18 cellular contexts compared by ENCODE assay signal in the genomic region with DNA sequence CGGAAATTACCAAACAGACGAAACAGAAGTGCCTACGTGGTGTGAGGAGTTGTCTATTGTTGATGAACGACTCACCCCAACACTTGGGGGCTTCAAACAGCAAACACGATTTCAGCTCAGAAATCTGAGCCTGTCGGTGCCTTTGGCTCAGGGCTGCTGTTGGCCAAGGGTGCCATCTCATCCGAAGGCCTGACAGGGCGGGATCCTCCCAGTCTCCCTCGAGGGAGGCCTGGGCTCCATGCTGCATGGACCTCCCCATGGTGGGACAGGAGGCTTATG. TPM values are rescaled to one million over a fixed set of nuclear protein-coding genes. Genes with fewer than 3 reads are reported as not detected.
A peak's percentile ranks its signal among the peaks of the same experiment; 100 is the strongest.
DNase-seq lines count a peak whose midpoint lies in the region; ATAC-seq and TF ChIP-seq lines count a peak whose summit lies in the region.
"Had no signal": no experiment of that assay in that cellular context is flagged by ENCODE, and none has a peak within 500 bp of the region (broad histone marks: within the 10 kb centered on the region; RNA-seq: fewer than 3 reads in every experiment).

No MANE protein-coding gene starts in this region.

- POLR2A ChIA-PET in CD8-positive, alpha-beta T cell (lab: Charles Lee), result no interaction called here

- H3K4me3 ChIP-seq in CD8-positive, alpha-beta T cell (ENCODE audit: low read depth, low read length), result no peak overlapping the region
- no peak overlapping the region for H3K4me3 ChIP-seq in KMS-11 (IDR thresholded peaks at IDR 0.05; ENCODE audit: insufficient read depth, low read depth, low read length)
- peak overlapping the region; percentile 54 for H3K4me3 ChIP-seq in psoas muscle

- no peaks in the 10 kb centered on the region for H3K36me3 Mint-ChIP-seq in CD8-positive, alpha-beta T cell
- H3K36me3 Mint-ChIP-seq in chondrocyte (ENCODE audit: low read depth), result no peaks in the 10 kb centered on the region
- no peaks in the 10 kb centered on the region for H3K36me3 Mint-ChIP-seq in stimulated activated memory B cell treated with anti-CD40 and anti-IgM and Interleukin-4, amounts not matched to agents 10 μg/mL and 1 μg/mL and 100 μg/mL, for 72 hours
- H3K36me3 Mint-ChIP-seq: CD14-positive monocyte had no signal

- no peaks in the 10 kb centered on the region for H3K36me3 ChIP-seq in CD8-positive, alpha-beta T cell (ENCODE audit: insufficient read depth, low read length)
- peaks cover 5% of the 10 kb centered on the region; the same call in 1 of the 2 replicates for H3K36me3 ChIP-seq in KMS-11 (ENCODE audit: insufficient read depth)
- H3K36me3 ChIP-seq in psoas muscle (ENCODE audit: insufficient read depth in 1 of 2, low read depth in 1 of 2), result no peaks in the 10 kb centered on the region

- H3K9ac ChIP-seq in KMS-11, result peak overlapping the region; percentile 73; the same call in 1 of the 2 replicates

- ATAC-seq in CD8-positive, alpha-beta T cell, result no peak
- no peak for ATAC-seq in psoas muscle
- ATAC-seq in stimulated activated memory B cell treated with anti-CD40 and anti-IgM and Interleukin-4, amounts not matched to agents 10 μg/mL and 1 μg/mL and 100 μg/mL, for 72 hours, result no peak

- no peak overlapping the region for H3K27ac ChIP-seq in CD8-positive, alpha-beta T cell (ENCODE audit: low read depth, low read length)
- H3K27ac ChIP-seq in KMS-11 (peak overlapping the region; percentile 86; the same call in 1 of the 2 replicates), psoas muscle (peak overlapping the region; percentile 97)

- no peaks in the 10 kb centered on the region for H3K9me3 Mint-ChIP-seq in CD8-positive, alpha-beta T cell
- H3K9me3 Mint-ChIP-seq in chondrocyte (ENCODE audit: low read depth), result no peaks in the 10 kb centered on the region
- H3K9me3 Mint-ChIP-seq in stimulated activated memory B cell treated with anti-CD40 and anti-IgM and Interleukin-4, amounts not matched to agents 10 μg/mL and 1 μg/mL and 100 μg/mL, for 72 hours, result no peaks in the 10 kb centered on the region

- no peak overlapping the region for H2AFZ ChIP-seq in KMS-11 (ENCODE audit: low read depth)

- DNase-seq in CD8-positive, alpha-beta T cell, result no peak
- DNase-seq in chondrocyte (ENCODE audit: low spot score) (peak; percentile 53), psoas muscle (no peak), NCI-H2171 treated with DMSO at 0.1 percent for 48 hours (lab: John Stamatoyannopoulos, UW) (no peak), NCI-H2171 (lab: John Stamatoyannopoulos, UW) (no peak)
- DNase-seq: ACHN; DND-41; NCI-H1092 treated with DMSO at 0.1 percent for 48 hours; NCI-H2081; NK-92 treated with Interleukin-12 subunit alpha and Interleukin-12 subunit beta, amount 100 ng/mL, for 24 hours; OCI-M1 had no signal

- H4K20me1 ChIP-seq in KMS-11 (ENCODE audit: insufficient read depth), result no peaks in the 10 kb centered on the region

- H3K4me2 ChIP-seq in KMS-11, result peak overlapping the region; percentile 99

- peak overlapping the region; percentile 42 for H3K4me3 Mint-ChIP-seq in CD8-positive, alpha-beta T cell
- no peak overlapping the region for H3K4me3 Mint-ChIP-seq in chondrocyte (ENCODE audit: unreplicated experiment)
- H3K4me3 Mint-ChIP-seq in stimulated activated memory B cell treated with anti-CD40 and anti-IgM and Interleukin-4, amounts not matched to agents 10 μg/mL and 1 μg/mL and 100 μg/mL, for 72 hours, result no peak overlapping the region

- no peaks in the 10 kb centered on the region for H3K27me3 ChIP-seq in CD8-positive, alpha-beta T cell (ENCODE audit: insufficient read depth, low read length)
- no peaks in the 10 kb centered on the region for H3K27me3 ChIP-seq in KMS-11 (ENCODE audit: insufficient read depth, low read depth)
- H3K27me3 ChIP-seq in psoas muscle (ENCODE audit: insufficient read depth in 3 of 3, low read length in 2 of 3), result no peaks in the 10 kb centered on the region

- peaks cover 47% of the 10 kb centered on the region for H3K79me2 ChIP-seq in KMS-11 (ENCODE audit: insufficient read depth, low read depth)

- H3K27me3 Mint-ChIP-seq in CD8-positive, alpha-beta T cell (ENCODE audit: low read depth), result peaks cover 7% of the 10 kb centered on the region
- no peaks in the 10 kb centered on the region for H3K27me3 Mint-ChIP-seq in chondrocyte (ENCODE audit: low read depth)
- peaks cover 41% of the 10 kb centered on the region for H3K27me3 Mint-ChIP-seq in stimulated activated memory B cell treated with anti-CD40 and anti-IgM and Interleukin-4, amounts not matched to agents 10 μg/mL and 1 μg/mL and 100 μg/mL, for 72 hours

- no peak for TF ChIP-seq CTCF in CD8-positive, alpha-beta T cell (IDR thresholded peaks at IDR 0.05)
- no peak for TF ChIP-seq CTCF in KMS-11 (conservative IDR thresholded peaks at IDR 0.05; ENCODE audit: low read depth, low read length)
- no peak for TF ChIP-seq CTCF in chondrocyte (IDR thresholded peaks at IDR 0.05)
- TF ChIP-seq CTCF in psoas muscle (IDR thresholded peaks at IDR 0.05), result no peak

- WGBS in psoas muscle, 3 donors, result 31 to 51% (median 31%) methylated on average over 9 of the region's 9 CpGs

- peaks cover 7% of the 10 kb centered on the region for H3K4me1 ChIP-seq in CD8-positive, alpha-beta T cell (ENCODE audit: insufficient read depth, low read length)
- H3K4me1 ChIP-seq in KMS-11 (ENCODE audit: low read depth, poor library complexity, severe bottlenecking) (peaks cover 52% of the 10 kb centered on the region), psoas muscle (peaks cover 56% of the 10 kb centered on the region)

- no peak overlapping the region for H3K27ac Mint-ChIP-seq in CD8-positive, alpha-beta T cell
- no peak overlapping the region for H3K27ac Mint-ChIP-seq in chondrocyte (ENCODE audit: unreplicated experiment)
- H3K27ac Mint-ChIP-seq in stimulated activated memory B cell treated with anti-CD40 and anti-IgM and Interleukin-4, amounts not matched to agents 10 μg/mL and 1 μg/mL and 100 μg/mL, for 72 hours, result no peak overlapping the region
- H3K27ac Mint-ChIP-seq: CD14-positive monocyte had no signal

- CTCF ChIA-PET in CD8-positive, alpha-beta T cell (lab: Charles Lee), result no interaction called here

- H3K9me3 ChIP-seq in CD8-positive, alpha-beta T cell (ENCODE audit: low read length), result no peaks in the 10 kb centered on the region
- H3K9me3 ChIP-seq in psoas muscle, result no peaks in the 10 kb centered on the region

- peaks cover 6% of the 10 kb centered on the region for H3K4me1 Mint-ChIP-seq in CD8-positive, alpha-beta T cell (ENCODE audit: low read depth)
- H3K4me1 Mint-ChIP-seq in chondrocyte (ENCODE audit: low read depth), result peaks cover 7% of the 10 kb centered on the region
- peaks cover 29% of the 10 kb centered on the region for H3K4me1 Mint-ChIP-seq in stimulated activated memory B cell treated with anti-CD40 and anti-IgM and Interleukin-4, amounts not matched to agents 10 μg/mL and 1 μg/mL and 100 μg/mL, for 72 hours

- intact Hi-C loops in CD8-positive, alpha-beta T cell (cut with DNase I, micrococcal nuclease), result no loop called here
- intact Hi-C loops in psoas muscle (cut with DNase I), result no loop called here

RNA-seq across cellular contexts. Expression of a gene that starts 1.3 kb away (rescaled TPM):
- total RNA-seq in CD8-positive, alpha-beta T cell, result not detected
- not detected in 3 replicates for total RNA-seq in chondrocyte
- total RNA-seq in psoas muscle, result 10 to 100 TPM in 1 of 4 donors, 1 to 10 TPM in 3; 1.3 to 13.4 (median 9.0) TPM
- polyA plus RNA-seq in psoas muscle, result 10 to 100 TPM in 2 of 3 donors, under 1 TPM in 1; 0.42 to 15.5 (median 14.5) TPM
- total RNA-seq: HT-29, M059J, NCI-H460, RPMI7951 had no signal
- polyA plus RNA-seq: CD14-positive monocyte had no signal

RNA-seq across cellular contexts. Expression of a gene that starts 25.3 kb away (rescaled TPM):
- 1 to 10 TPM; 1.5 to 2.2 TPM for total RNA-seq in CD8-positive, alpha-beta T cell
- total RNA-seq in chondrocyte (8.0 to 10.4 TPM (median 9.6 TPM) in 3 replicates), psoas muscle (1 to 10 TPM; 6.9 to 9.6 (median 7.4) TPM)
- polyA plus RNA-seq in psoas muscle, result 10 to 100 TPM in 1 of 3 donors, 1 to 10 TPM in 2; 4.1 to 11.2 (median 5.5) TPM

RNA-seq across cellular contexts. Expression of a gene that starts 25.5 kb away (rescaled TPM):
- 100 to 1,000 TPM; 203 to 216 TPM for total RNA-seq in CD8-positive, alpha-beta T cell
- total RNA-seq in chondrocyte (79.7 to 95.5 TPM (median 81.5 TPM) in 3 replicates), psoas muscle (100 to 1,000 TPM; 269 to 363 (median 314) TPM)
- 100 to 1,000 TPM; 160 to 205 (median 205) TPM for polyA plus RNA-seq in psoas muscle
